ENCODE assay signal across 7 cellular contexts in the genomic region with DNA sequence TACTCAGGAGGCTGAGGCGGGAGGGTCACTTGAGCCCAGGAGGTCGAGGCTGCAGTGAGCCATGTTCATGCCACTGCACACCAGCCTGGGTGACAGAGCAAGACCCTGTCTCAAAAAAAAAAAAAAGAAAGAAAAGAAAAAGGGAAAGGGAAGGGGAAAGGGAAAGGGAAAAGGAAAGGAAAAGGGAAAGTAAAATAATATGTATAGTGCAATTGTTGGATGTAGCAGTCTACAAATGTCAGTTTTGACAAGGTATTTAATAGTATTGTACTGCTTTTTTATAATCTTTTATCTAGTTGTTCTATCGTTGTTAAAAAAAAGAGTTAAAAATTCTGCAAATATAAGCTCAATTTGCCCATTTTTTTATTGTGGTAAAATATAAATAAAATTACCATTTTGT.
"Had no signal": no experiment of that assay in that cellular context is flagged by ENCODE, and none has a peak within 500 bp of the region (broad histone marks: within the 10 kb centered on the region; RNA-seq: fewer than 3 reads in every experiment).

No MANE protein-coding gene starts in this region.

- H3K4me2 ChIP-seq: KMS-11 had no signal

- FAIRE-seq: HTR-8/SVneo had no signal

- H3K9ac ChIP-seq: KMS-11 had no signal

- H3K27ac ChIP-seq: HL-60, KMS-11 had no signal

- DNase-seq: IMR-90, Karpas-422, KBM-7, KG1 had no signal
